Comparison of ENCODE assay signal across 1 cellular context in the genomic region with DNA sequence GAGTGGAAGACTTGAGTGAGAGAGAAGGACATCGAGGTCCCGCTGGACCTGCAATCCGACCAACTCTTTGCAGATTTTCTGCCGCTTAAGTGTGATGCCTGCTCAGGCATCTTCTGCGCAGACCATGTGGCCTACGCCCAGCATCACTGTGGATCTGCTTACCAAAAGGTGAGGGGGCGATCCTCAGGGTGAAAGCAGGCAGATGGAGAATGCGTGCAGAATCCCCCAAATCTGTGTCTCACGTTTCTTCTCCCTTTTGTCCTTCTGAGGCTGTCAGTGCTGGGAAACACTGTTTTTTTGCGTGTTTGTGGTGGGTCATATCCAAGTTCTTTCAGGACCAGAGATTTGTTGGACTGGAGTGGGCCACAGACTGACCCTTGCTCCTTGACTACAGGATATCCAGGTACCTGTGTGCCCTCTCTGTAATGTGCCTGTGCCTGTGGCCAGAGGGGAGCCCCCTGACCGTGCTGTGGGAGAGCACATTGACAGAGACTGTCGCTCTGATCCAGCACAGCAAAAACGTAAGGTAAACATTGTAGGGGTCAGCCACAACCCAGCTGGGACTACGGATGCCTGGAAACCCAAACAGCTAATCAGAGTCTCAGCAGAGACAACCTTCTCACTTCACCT.
TF ChIP-seq lines count a peak whose summit lies in the region.

No MANE protein-coding gene starts in this region.

TF ChIP-seq in liver, 16 proteins besides CTCF, POLR2A, EP300 and RAD21 (continued from another document):
- TF ChIP-seq, protein P1, sequence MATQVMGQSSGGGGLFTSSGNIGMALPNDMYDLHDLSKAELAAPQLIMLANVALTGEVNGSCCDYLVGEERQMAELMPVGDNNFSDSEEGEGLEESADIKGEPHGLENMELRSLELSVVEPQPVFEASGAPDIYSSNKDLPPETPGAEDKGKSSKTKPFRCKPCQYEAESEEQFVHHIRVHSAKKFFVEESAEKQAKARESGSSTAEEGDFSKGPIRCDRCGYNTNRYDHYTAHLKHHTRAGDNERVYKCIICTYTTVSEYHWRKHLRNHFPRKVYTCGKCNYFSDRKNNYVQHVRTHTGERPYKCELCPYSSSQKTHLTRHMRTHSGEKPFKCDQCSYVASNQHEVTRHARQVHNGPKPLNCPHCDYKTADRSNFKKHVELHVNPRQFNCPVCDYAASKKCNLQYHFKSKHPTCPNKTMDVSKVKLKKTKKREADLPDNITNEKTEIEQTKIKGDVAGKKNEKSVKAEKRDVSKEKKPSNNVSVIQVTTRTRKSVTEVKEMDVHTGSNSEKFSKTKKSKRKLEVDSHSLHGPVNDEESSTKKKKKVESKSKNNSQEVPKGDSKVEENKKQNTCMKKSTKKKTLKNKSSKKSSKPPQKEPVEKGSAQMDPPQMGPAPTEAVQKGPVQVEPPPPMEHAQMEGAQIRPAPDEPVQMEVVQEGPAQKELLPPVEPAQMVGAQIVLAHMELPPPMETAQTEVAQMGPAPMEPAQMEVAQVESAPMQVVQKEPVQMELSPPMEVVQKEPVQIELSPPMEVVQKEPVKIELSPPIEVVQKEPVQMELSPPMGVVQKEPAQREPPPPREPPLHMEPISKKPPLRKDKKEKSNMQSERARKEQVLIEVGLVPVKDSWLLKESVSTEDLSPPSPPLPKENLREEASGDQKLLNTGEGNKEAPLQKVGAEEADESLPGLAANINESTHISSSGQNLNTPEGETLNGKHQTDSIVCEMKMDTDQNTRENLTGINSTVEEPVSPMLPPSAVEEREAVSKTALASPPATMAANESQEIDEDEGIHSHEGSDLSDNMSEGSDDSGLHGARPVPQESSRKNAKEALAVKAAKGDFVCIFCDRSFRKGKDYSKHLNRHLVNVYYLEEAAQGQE (IDR thresholded peaks at IDR 0.05), result peak; percentile 10
- TF ChIP-seq, protein P2, sequence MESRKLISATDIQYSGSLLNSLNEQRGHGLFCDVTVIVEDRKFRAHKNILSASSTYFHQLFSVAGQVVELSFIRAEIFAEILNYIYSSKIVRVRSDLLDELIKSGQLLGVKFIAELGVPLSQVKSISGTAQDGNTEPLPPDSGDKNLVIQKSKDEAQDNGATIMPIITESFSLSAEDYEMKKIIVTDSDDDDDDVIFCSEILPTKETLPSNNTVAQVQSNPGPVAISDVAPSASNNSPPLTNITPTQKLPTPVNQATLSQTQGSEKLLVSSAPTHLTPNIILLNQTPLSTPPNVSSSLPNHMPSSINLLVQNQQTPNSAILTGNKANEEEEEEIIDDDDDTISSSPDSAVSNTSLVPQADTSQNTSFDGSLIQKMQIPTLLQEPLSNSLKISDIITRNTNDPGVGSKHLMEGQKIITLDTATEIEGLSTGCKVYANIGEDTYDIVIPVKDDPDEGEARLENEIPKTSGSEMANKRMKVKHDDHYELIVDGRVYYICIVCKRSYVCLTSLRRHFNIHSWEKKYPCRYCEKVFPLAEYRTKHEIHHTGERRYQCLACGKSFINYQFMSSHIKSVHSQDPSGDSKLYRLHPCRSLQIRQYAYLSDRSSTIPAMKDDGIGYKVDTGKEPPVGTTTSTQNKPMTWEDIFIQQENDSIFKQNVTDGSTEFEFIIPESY (IDR thresholded peaks at IDR 0.05), result no peak
